ENCODE assay signal across 8 cellular contexts in the genomic region with DNA sequence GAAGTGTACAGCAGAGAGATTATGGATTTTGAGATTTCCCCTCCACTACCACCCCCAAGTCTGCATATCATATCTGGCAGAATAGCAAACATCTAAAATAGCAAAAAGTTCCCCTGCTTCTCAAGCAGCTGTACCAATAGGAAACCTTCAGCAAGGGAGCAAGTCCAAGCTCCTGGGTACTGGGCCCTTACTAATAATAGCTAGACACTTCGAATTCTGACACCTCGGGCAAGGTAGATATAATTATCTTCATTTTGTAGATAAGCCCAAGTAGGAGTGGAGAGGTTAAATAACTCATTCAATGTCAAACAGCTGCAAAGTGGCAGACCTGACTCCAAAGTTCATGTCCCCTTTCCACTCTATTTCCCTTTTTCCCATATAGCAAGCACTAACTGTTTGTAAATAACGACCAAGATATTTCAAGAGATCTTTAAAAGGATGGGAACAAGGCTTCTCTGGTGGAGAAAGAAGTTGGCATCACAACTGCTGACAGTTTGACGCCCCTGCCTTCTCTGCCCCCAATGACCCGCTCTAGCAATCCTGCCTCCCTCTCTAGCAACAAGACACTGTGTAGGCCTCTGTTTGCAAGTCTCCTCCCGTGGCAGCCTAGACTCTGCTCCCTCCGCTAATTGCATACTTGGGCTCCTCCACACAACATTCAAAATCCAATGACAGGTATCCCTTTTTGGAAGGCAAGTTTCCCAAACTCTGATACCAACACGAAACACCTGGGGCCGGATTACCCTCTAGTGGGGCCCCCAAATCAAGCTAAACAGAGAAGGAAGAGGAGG. TPM values are rescaled to one million over a fixed set of nuclear protein-coding genes. Genes with fewer than 3 reads are reported as not detected.
DNase-seq lines count a peak whose midpoint lies in the region; ATAC-seq and TF ChIP-seq lines count a peak whose summit lies in the region.

No MANE protein-coding gene starts in this region.

- H3K4me2 ChIP-seq in SK-N-SH, result peak overlapping the region; percentile 81

- no peak for TF ChIP-seq CTCF in SK-N-SH (IDR thresholded peaks at IDR 0.05)
- TF ChIP-seq CTCF in neural crest cell (conservative IDR thresholded peaks at IDR 0.05), result no peak

- peak overlapping the region; percentile 75 to 91 for H3K27ac ChIP-seq in SK-N-SH (ENCODE audit: low read depth in 2 of 2, low read length in 1 of 2)
- H3K27ac ChIP-seq in esophagus (ENCODE audit: low read depth in 2 of 2, low read length in 1 of 2), result peak overlapping the region; percentile 87 to 88

- H3K79me2 ChIP-seq in SK-N-SH (ENCODE audit: insufficient read depth), result peaks cover 69% of the 10 kb centered on the region

- H3K27me3 Mint-ChIP-seq in neural crest cell (ENCODE audit: low read depth), result peaks cover 14% of the 10 kb centered on the region

- H3K9ac ChIP-seq in SK-N-SH, result peak overlapping the region; percentile 90

- peak overlapping the region; percentile 92 for H3K4me3 Mint-ChIP-seq in neural crest cell

- peak; percentile 23 for DNase-seq in SK-N-SH
- no peak for DNase-seq in neural crest cell (ENCODE audit: low read depth, low spot score)
- DNase-seq in inferior parietal cortex (ENCODE audit: extremely low spot score), result no peak
- DNase-seq in NCI-H510A (lab: John Stamatoyannopoulos, UW), result no peak
- no peak for DNase-seq in NCI-H2107 treated with DMSO at 0.1 percent for 48 hours (lab: John Stamatoyannopoulos, UW; ENCODE audit: unreplicated experiment)

- POLR2A ChIA-PET in SK-N-SH (lab: Yijun Ruan, JAX), result interaction anchor here (0.9 to 1.5 kb wide), 4 partner anchors 8 to 22 kb away, joined by 3 to 4 read pairs (median 4); partner anchors contain the start of gene ADAR

- no peak for TF ChIP-seq EP300 in SK-N-SH (IDR thresholded peaks at IDR 0.05; ENCODE audit: borderline replicate concordance in 1 of 2, low read depth in 1 of 2, low read length in 1 of 2)

- peak; percentile 28 for ATAC-seq in HG02759 (IDR thresholded peaks at IDR 0.05; ENCODE audit: unreplicated experiment)

- peaks cover 9% of the 10 kb centered on the region for H3K9me3 Mint-ChIP-seq in neural crest cell

- peak overlapping the region; percentile 20; the same call in 1 of the 2 replicates for H2AFZ ChIP-seq in SK-N-SH (ENCODE audit: low read depth)

- H3K4me1 ChIP-seq in SK-N-SH (ENCODE audit: control insufficient read depth in 1 of 2, insufficient read depth in 2 of 2, low read depth in 1 of 2, low read length in 1 of 2) (peaks cover 7 to 14% of the 10 kb centered on the region in 2 experiments; a peak in 3 of 4 replicates), esophagus (ENCODE audit: control insufficient read depth in 2 of 2, insufficient read depth in 2 of 2, low read length in 1 of 2) (peaks cover 0 to 5% of the 10 kb centered on the region in 2 donors)

- CTCF ChIA-PET in SK-N-SH (lab: Yijun Ruan, JAX), result interaction anchor here (1.1 to 1.8 kb wide), 4 partner anchors 26 to 147 kb away, joined by 4 to 5 read pairs (median 4); no protein-coding TSS in a partner anchor

- TF ChIP-seq RAD21 in SK-N-SH (IDR thresholded peaks at IDR 0.05; ENCODE audit: low read length), result no peak

- 20% methylated on average over 8 of the region's 9 CpGs for WGBS in SK-N-SH (ENCODE audit: low lambda C conversion rate)
- 19 to 24% methylated on average over 9 of the region's 9 CpGs for WGBS in esophagus, 2 donors

- H3K4me3 ChIP-seq in GM08714 (ENCODE audit: low read length) (peak overlapping the region; percentile 80), SK-N-SH (ENCODE audit: low read depth in 2 of 2, low read length in 1 of 2) (peak overlapping the region; percentile 87 to 90), esophagus (ENCODE audit: low read depth in 1 of 2, low read length in 2 of 2) (peak overlapping the region; percentile 85 to 87)

- peaks cover 21% of the 10 kb centered on the region for H3F3A ChIP-seq in SK-N-SH (replicated peaks; ENCODE audit: insufficient read depth)

- H3K4me1 Mint-ChIP-seq in neural crest cell, result peaks cover 20% of the 10 kb centered on the region

- H4K20me1 ChIP-seq in SK-N-SH (ENCODE audit: insufficient read depth), result peaks cover 19% of the 10 kb centered on the region

- H3K36me3 ChIP-seq in SK-N-SH (replicated peaks in 1 of 2; ENCODE audit: control insufficient read depth in 1 of 2, insufficient read depth in 2 of 2, low read length in 1 of 2), result peaks cover 10 to 15% of the 10 kb centered on the region in 2 experiments
- H3K36me3 ChIP-seq in esophagus (ENCODE audit: control insufficient read depth in 2 of 2, insufficient read depth in 2 of 2, low read length in 1 of 2), result no peaks in the 10 kb centered on the region

- H3K9me3 ChIP-seq in SK-N-SH, result peaks cover 8% of the 10 kb centered on the region; the same call in 1 of the 2 replicates
- no peaks in the 10 kb centered on the region for H3K9me3 ChIP-seq in esophagus (ENCODE audit: control insufficient read depth in 2 of 2, insufficient read depth in 1 of 2, low read depth in 1 of 2, low read length in 1 of 2)

- H3K36me3 Mint-ChIP-seq in neural crest cell (ENCODE audit: low read depth), result peaks cover 15% of the 10 kb centered on the region

- H3K9me2 ChIP-seq in SK-N-SH, result no peaks in the 10 kb centered on the region

- H3K27ac Mint-ChIP-seq in neural crest cell (ENCODE audit: unreplicated experiment), result peak overlapping the region; percentile 96

- H3K27me3 ChIP-seq in SK-N-SH (ENCODE audit: insufficient read depth), result no peaks in the 10 kb centered on the region
- no peaks in the 10 kb centered on the region for H3K27me3 ChIP-seq in esophagus (ENCODE audit: control insufficient read depth in 1 of 2, insufficient read depth in 2 of 2, low read length in 2 of 2)

TF ChIP-seq in SK-N-SH, 30 proteins besides CTCF, POLR2A, EP300 and RAD21:
- TF ChIP-seq, protein P1, sequence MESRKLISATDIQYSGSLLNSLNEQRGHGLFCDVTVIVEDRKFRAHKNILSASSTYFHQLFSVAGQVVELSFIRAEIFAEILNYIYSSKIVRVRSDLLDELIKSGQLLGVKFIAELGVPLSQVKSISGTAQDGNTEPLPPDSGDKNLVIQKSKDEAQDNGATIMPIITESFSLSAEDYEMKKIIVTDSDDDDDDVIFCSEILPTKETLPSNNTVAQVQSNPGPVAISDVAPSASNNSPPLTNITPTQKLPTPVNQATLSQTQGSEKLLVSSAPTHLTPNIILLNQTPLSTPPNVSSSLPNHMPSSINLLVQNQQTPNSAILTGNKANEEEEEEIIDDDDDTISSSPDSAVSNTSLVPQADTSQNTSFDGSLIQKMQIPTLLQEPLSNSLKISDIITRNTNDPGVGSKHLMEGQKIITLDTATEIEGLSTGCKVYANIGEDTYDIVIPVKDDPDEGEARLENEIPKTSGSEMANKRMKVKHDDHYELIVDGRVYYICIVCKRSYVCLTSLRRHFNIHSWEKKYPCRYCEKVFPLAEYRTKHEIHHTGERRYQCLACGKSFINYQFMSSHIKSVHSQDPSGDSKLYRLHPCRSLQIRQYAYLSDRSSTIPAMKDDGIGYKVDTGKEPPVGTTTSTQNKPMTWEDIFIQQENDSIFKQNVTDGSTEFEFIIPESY (IDR thresholded peaks at IDR 0.05; ENCODE audit: borderline replicate concordance, low read depth), result no peak
- no peak for TF ChIP-seq MEF2A (IDR thresholded peaks at IDR 0.05; ENCODE audit: borderline replicate concordance, low read depth)
- TF ChIP-seq, protein P2, sequence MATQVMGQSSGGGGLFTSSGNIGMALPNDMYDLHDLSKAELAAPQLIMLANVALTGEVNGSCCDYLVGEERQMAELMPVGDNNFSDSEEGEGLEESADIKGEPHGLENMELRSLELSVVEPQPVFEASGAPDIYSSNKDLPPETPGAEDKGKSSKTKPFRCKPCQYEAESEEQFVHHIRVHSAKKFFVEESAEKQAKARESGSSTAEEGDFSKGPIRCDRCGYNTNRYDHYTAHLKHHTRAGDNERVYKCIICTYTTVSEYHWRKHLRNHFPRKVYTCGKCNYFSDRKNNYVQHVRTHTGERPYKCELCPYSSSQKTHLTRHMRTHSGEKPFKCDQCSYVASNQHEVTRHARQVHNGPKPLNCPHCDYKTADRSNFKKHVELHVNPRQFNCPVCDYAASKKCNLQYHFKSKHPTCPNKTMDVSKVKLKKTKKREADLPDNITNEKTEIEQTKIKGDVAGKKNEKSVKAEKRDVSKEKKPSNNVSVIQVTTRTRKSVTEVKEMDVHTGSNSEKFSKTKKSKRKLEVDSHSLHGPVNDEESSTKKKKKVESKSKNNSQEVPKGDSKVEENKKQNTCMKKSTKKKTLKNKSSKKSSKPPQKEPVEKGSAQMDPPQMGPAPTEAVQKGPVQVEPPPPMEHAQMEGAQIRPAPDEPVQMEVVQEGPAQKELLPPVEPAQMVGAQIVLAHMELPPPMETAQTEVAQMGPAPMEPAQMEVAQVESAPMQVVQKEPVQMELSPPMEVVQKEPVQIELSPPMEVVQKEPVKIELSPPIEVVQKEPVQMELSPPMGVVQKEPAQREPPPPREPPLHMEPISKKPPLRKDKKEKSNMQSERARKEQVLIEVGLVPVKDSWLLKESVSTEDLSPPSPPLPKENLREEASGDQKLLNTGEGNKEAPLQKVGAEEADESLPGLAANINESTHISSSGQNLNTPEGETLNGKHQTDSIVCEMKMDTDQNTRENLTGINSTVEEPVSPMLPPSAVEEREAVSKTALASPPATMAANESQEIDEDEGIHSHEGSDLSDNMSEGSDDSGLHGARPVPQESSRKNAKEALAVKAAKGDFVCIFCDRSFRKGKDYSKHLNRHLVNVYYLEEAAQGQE (IDR thresholded peaks at IDR 0.05; ENCODE audit: low read depth, low read length), result no peak
- TF ChIP-seq ELF1 (IDR thresholded peaks at IDR 0.05), result no peak

RNA-seq across cellular contexts. Expression of gene ADAR, which starts 18.7 kb away (rescaled TPM):
- 61.1 and 87.9 TPM in 2 replicates for polyA plus RNA-seq in SK-N-SH (2012; rRNA removed)
- 41.4 and 50.1 TPM in 2 replicates for polyA plus RNA-seq in SK-N-SH (2012; cell fraction: cytosol; rRNA removed)
- polyA plus RNA-seq in SK-N-SH (2012; cell fraction: nucleus; rRNA removed), result 127 and 151 TPM in 2 replicates
- 10 to 100 TPM; 13.8 to 19.9 TPM for polyA plus RNA-seq in esophagus
- 148 and 165 TPM in 2 replicates for total RNA-seq in neural crest cell

RNA-seq across cellular contexts. Expression of gene CHRNB2, which starts 59.1 kb away (rescaled TPM):
- 0.64 and 0.93 TPM in 2 replicates for polyA plus RNA-seq in SK-N-SH (2012; rRNA removed)
- 0.68 and 1.2 TPM in 2 replicates for polyA plus RNA-seq in SK-N-SH (2012; cell fraction: cytosol; rRNA removed)
- polyA plus RNA-seq in SK-N-SH (2012; cell fraction: nucleus; rRNA removed), result 0.76 and 0.85 TPM in 2 replicates
- polyA plus RNA-seq in esophagus, result under 1 TPM; 0.11 to 0.18 TPM
- total RNA-seq in neural crest cell, result 8.7 and 10.6 TPM in 2 replicates
